In genomic region chr19:53102701-53103140, GRCh38 we compare ENCODE assay signal across 8 cellular contexts. TPM values are rescaled to one million over a fixed set of nuclear protein-coding genes. Genes with fewer than 3 reads are reported as not detected.
A peak's percentile ranks its signal among the peaks of the same experiment; 100 is the strongest.
DNase-seq lines count a peak whose midpoint lies in the region; ATAC-seq, FAIRE-seq and TF ChIP-seq lines count a peak whose summit lies in the region.
"Had no signal": no experiment of that assay in that cellular context is flagged by ENCODE, and none has a peak within 500 bp of the region (broad histone marks: within the 10 kb centered on the region; RNA-seq: fewer than 3 reads in every experiment).

No MANE protein-coding gene starts in this region.

- peaks cover 0 to 5% of the 10 kb centered on the region in 2 experiments; a peak in 1 of 5 replicates for H3K27me3 ChIP-seq in K562 (ENCODE audit: control insufficient read depth in 2 of 2, insufficient read depth in 2 of 2, low read length in 2 of 2)

- peak overlapping the region; percentile 87 to 95 for H3K9ac ChIP-seq in K562 (ENCODE audit: insufficient read depth in 1 of 2, low read depth in 2 of 2, low read length in 2 of 2)

- no peak for TF ChIP-seq RAD21 in K562 (CRISPR knock-in tag; conservative IDR thresholded peaks at IDR 0.05 in 1 of 2, IDR thresholded peaks at IDR 0.05 in 1 of 2)

- no peaks in the 10 kb centered on the region for H3K9me1 ChIP-seq in K562 (ENCODE audit: control insufficient read depth, insufficient read depth, low read length)

- peaks cover 3 to 20% (median 6%) of the 10 kb centered on the region in 3 donors for H3K36me3 Mint-ChIP-seq in immature natural killer cell

- peak overlapping the region; percentile 89 for H2AFZ ChIP-seq in K562 (ENCODE audit: low read depth, low read length)

- H3K4me1 Mint-ChIP-seq in immature natural killer cell, result peaks cover 44 to 46% of the 10 kb centered on the region in 2 donors

- FAIRE-seq in K562 (lab: Jason Lieb, UNC), result no peak
- FAIRE-seq: frontal cortex had no signal

- peaks cover 8% of the 10 kb centered on the region; the same call in 2 of the 3 replicates for H3K36me3 ChIP-seq in K562 (ENCODE audit: control insufficient read depth, insufficient read depth, low read length)

- no peak for TF ChIP-seq POLR2A in K562 (conservative IDR thresholded peaks at IDR 0.05)

- H3K4me3 Mint-ChIP-seq in immature natural killer cell, result peak overlapping the region; percentile 88 to 95 (median 91)

- peaks cover 51% of the 10 kb centered on the region for H3K79me2 ChIP-seq in K562 (ENCODE audit: control insufficient read depth, insufficient read depth, low read length)

- in situ Hi-C loops in K562 (cut with MboI), result no loop called here

- H3K9me3 Mint-ChIP-seq in immature natural killer cell, result no peaks in the 10 kb centered on the region

- no peak for TF ChIP-seq CTCF in K562 (IDR thresholded peaks at IDR 0.05 in 2 of 3, conservative IDR thresholded peaks at IDR 0.05 in 1 of 3; ENCODE audit: insufficient read depth in 2 of 3, low read depth in 1 of 3, low read length in 3 of 3)

- H3K4me1 ChIP-seq in K562 (replicated peaks in 1 of 2; ENCODE audit: control insufficient read depth in 2 of 2, insufficient read depth in 2 of 2, low read length in 2 of 2), result peaks cover 9 to 18% of the 10 kb centered on the region in 2 experiments; a peak in 4 of 5 replicates

- peak overlapping the region; percentile 91 for H3K4me2 ChIP-seq in K562 (ENCODE audit: insufficient read depth, low read length)

- peak overlapping the region; percentile 85 to 97 (median 94) for H3K27ac Mint-ChIP-seq in immature natural killer cell

- intact Hi-C loops in K562 (cut with micrococcal nuclease), result no loop called here

- peaks cover 3 to 14% (median 9%) of the 10 kb centered on the region in 3 donors for H3K27me3 Mint-ChIP-seq in immature natural killer cell (ENCODE audit: low read depth in 3 of 3)

- DNase-seq in SK-N-DZ (ENCODE audit: low spot score) (peak; percentile 1), K562 (ENCODE audit: extremely low read depth in 1 of 4, low spot score in 3 of 4) (peak in 3 of 4 experiments; percentile 30 to 57 (median 53)), immature natural killer cell (peak; percentile 24 to 37 (median 33)), putamen (ENCODE audit: low spot score) (no peak)
- peak; percentile 59 for DNase-seq in stimulated activated CD4-positive, alpha-beta T cell treated with anti-CD3 and anti-CD28 coated beads, Interleukin-15, amount 100 ng/mL, for 24 hours

- CTCF ChIA-PET in K562 (lab: Yijun Ruan, JAX; ENCODE audit: low intra/inter-chr PET ratio), result no interaction called here

- no TSS peak for BruUV-seq in K562 (replicated peaks; lab: Mats Ljungman, UMichigan)

- WGBS in K562 (ENCODE audit: insufficient coverage, low coverage, missing lambda C conversion rate), result under 1% methylated on average over 20 of the region's 28 CpGs

- H4K20me1 ChIP-seq in K562 (replicated peaks; ENCODE audit: control insufficient read depth, insufficient read depth, low read length), result 0 out of 2 replicates have a peak, but pooled peaks cover 4% of the 10 kb centered on the region

- POLR2A ChIA-PET in K562 (lab: Yijun Ruan, JAX), result interaction anchor here (1.1 to 1.2 kb wide), 2 partner anchors 9 to 17 kb away, joined by 3 read pairs; no protein-coding TSS in a partner anchor

- H3K27ac ChIP-seq in K562 (ENCODE audit: extremely low read depth, low read depth, low read length), result peak overlapping the region; percentile 88

- H3K9me3 ChIP-seq in K562 (replicated peaks; ENCODE audit: control insufficient read depth, insufficient read depth, low read depth, low read length), result no peaks in the 10 kb centered on the region

- peak overlapping the region; percentile 75 for H3K4me3 ChIP-seq in K562

- no peak for TF ChIP-seq EP300 in K562 (IDR thresholded peaks at IDR 0.05; ENCODE audit: low read length)

- peak; percentile 43 for ATAC-seq in GM18511 (IDR thresholded peaks at IDR 0.05; ENCODE audit: unreplicated experiment)
- ATAC-seq in HG02981 (IDR thresholded peaks at IDR 0.05; ENCODE audit: unreplicated experiment), result peak; percentile 18
- ATAC-seq in K562, result peak; percentile 67

RNA-seq across cellular contexts. Expression of gene ZNF160, which starts 0.5 kb away (rescaled TPM):
- 6.6 and 7.5 TPM in 2 replicates for polyA plus RNA-seq in SK-N-DZ (2014; cell fraction: cytosol; rRNA removed)
- polyA plus RNA-seq in SK-N-DZ (2014; cell fraction: nucleus; rRNA removed), result 8.3 and 15.6 TPM in 2 replicates
- 129 and 221 TPM in 2 replicates for total RNA-seq in K562 (2011; cell fraction: chromatin; rRNA removed; ENCODE audit: low replicate concordance)
- total RNA-seq in K562 (2011; cell fraction: nucleolus; rRNA removed), result 76.2 and 97.5 TPM in 2 replicates
- total RNA-seq in K562 (2011; cell fraction: nucleoplasm; rRNA removed), result 145 and 157 TPM in 2 replicates
- 8.7 and 12.0 TPM in 2 replicates for total RNA-seq in K562 (2014; rRNA removed)
- 17.6 and 19.1 TPM in 2 replicates for total RNA-seq in K562 (2014; rRNA removed; fragmentation: Illumina TruSeq; extraction: Trizol)
- total RNA-seq in K562 (2015; rRNA removed; fragmentation: Illumina TruSeq; extraction: Trizol), result 12.4 and 13.0 TPM in 2 replicates
- total RNA-seq in K562 (2021), result 11.6 and 11.8 TPM in 2 replicates
- 21.3 and 22.1 TPM in 2 replicates for polyA plus RNA-seq in K562 (2011; rRNA removed)
- 6.9 and 12.9 TPM in 2 replicates for polyA plus RNA-seq in K562 (2011; cell fraction: cytosol; rRNA removed)
- polyA plus RNA-seq in K562 (2011; cell fraction: nucleus; rRNA removed), result 34.0 and 38.4 TPM in 2 replicates
- polyA plus RNA-seq in K562 (2012), result 9.6 and 10.9 TPM in 2 replicates
- polyA plus RNA-seq in K562 (2014; fragmentation: Illumina TruSeq; extraction: Trizol), result 13.4 and 14.9 TPM in 2 replicates
- polyA plus RNA-seq in K562 (2014; fragmentation: Nextera tagmentation; extraction: Ambion mirVana), result 1 to 10 TPM; 3.6 to 7.5 TPM
- polyA plus RNA-seq in K562 (2014; rRNA removed), result 7.3 and 10.3 TPM in 2 replicates
- polyA minus RNA-seq in K562 (2011; rRNA and poly(A)+ RNA removed), result 46.8 and 49.8 TPM in 2 replicates
- polyA minus RNA-seq in K562 (2011; cell fraction: cytosol; rRNA and poly(A)+ RNA removed), result 16.9 and 19.5 TPM in 2 replicates
- 31.4 and 44.3 TPM in 2 replicates for polyA minus RNA-seq in K562 (2011; cell fraction: nucleus; rRNA and poly(A)+ RNA removed)
- polyA plus RNA-seq in immature natural killer cell, result 10 to 100 TPM in 2 of 3 donors, 1 to 10 TPM in 1; 8.5 to 25.3 (median 13.9) TPM

RNA-seq across cellular contexts. Expression of gene ZNF415, which starts 30.0 kb away (rescaled TPM):
- polyA plus RNA-seq in SK-N-DZ (2014; cell fraction: cytosol; rRNA removed), result 4.6 and 6.0 TPM in 2 replicates
- 4.7 and 8.6 TPM in 2 replicates for polyA plus RNA-seq in SK-N-DZ (2014; cell fraction: nucleus; rRNA removed)
- 0.69 and 0.90 TPM in 2 replicates for total RNA-seq in K562 (2011; cell fraction: chromatin; rRNA removed; ENCODE audit: low replicate concordance)
- 0.13 and 0.33 TPM in 2 replicates for total RNA-seq in K562 (2011; cell fraction: nucleolus; rRNA removed)
- total RNA-seq in K562 (2011; cell fraction: nucleoplasm; rRNA removed), result 0.59 TPM in 1 of 2 replicates, not detected in the other
- total RNA-seq in K562 (2014; rRNA removed), result 0.16 TPM in 1 of 2 replicates, not detected in the other
- total RNA-seq in K562 (2014; rRNA removed; fragmentation: Illumina TruSeq; extraction: Trizol), result 0.10 and 0.18 TPM in 2 replicates
- total RNA-seq in K562 (2015; rRNA removed; fragmentation: Illumina TruSeq; extraction: Trizol), result 0.14 and 0.30 TPM in 2 replicates
- 0.44 and 0.45 TPM in 2 replicates for total RNA-seq in K562 (2021)
- polyA plus RNA-seq in K562 (2011; rRNA removed), result 0.14 and 0.34 TPM in 2 replicates
- 0.35 TPM in 1 of 2 replicates, not detected in the other for polyA plus RNA-seq in K562 (2011; cell fraction: cytosol; rRNA removed)
- 0.13 and 0.20 TPM in 2 replicates for polyA plus RNA-seq in K562 (2011; cell fraction: nucleus; rRNA removed)
- 0.08 TPM in 2 replicates for polyA plus RNA-seq in K562 (2012)
- 0.11 and 0.12 TPM in 2 replicates for polyA plus RNA-seq in K562 (2014; fragmentation: Illumina TruSeq; extraction: Trizol)
- under 1 TPM in 1 of 2 experiments, not detected in 1; 0.06 TPM for polyA plus RNA-seq in K562 (2014; fragmentation: Nextera tagmentation; extraction: Ambion mirVana)
- 0.82 TPM in 1 of 2 replicates, not detected in the other for polyA plus RNA-seq in K562 (2014; rRNA removed)
- polyA minus RNA-seq in K562 (2011; rRNA and poly(A)+ RNA removed), result 0.28 and 0.45 TPM in 2 replicates
- not detected in 2 replicates for polyA minus RNA-seq in K562 (2011; cell fraction: cytosol; rRNA and poly(A)+ RNA removed)
- 0.33 TPM in 1 of 2 replicates, not detected in the other for polyA minus RNA-seq in K562 (2011; cell fraction: nucleus; rRNA and poly(A)+ RNA removed)
- polyA plus RNA-seq in immature natural killer cell, result 1 to 10 TPM; 3.1 to 7.3 (median 6.0) TPM

RNA-seq across cellular contexts. Expression of gene ZNF347, which starts 56.1 kb away (rescaled TPM):
- 3.0 and 3.4 TPM in 2 replicates for polyA plus RNA-seq in SK-N-DZ (2014; cell fraction: cytosol; rRNA removed)
- polyA plus RNA-seq in SK-N-DZ (2014; cell fraction: nucleus; rRNA removed), result 3.2 and 4.0 TPM in 2 replicates
- total RNA-seq in K562 (2011; cell fraction: chromatin; rRNA removed; ENCODE audit: low replicate concordance), result 31.0 and 74.9 TPM in 2 replicates
- 14.5 and 15.5 TPM in 2 replicates for total RNA-seq in K562 (2011; cell fraction: nucleolus; rRNA removed)
- 28.6 and 31.9 TPM in 2 replicates for total RNA-seq in K562 (2011; cell fraction: nucleoplasm; rRNA removed)
- 3.8 and 5.0 TPM in 2 replicates for total RNA-seq in K562 (2014; rRNA removed)
- 14.6 and 15.7 TPM in 2 replicates for total RNA-seq in K562 (2014; rRNA removed; fragmentation: Illumina TruSeq; extraction: Trizol)
- 9.1 TPM in 2 replicates for total RNA-seq in K562 (2015; rRNA removed; fragmentation: Illumina TruSeq; extraction: Trizol)
- total RNA-seq in K562 (2021), result 7.4 and 8.8 TPM in 2 replicates
- polyA plus RNA-seq in K562 (2011; rRNA removed), result 4.6 and 9.2 TPM in 2 replicates
- polyA plus RNA-seq in K562 (2011; cell fraction: cytosol; rRNA removed), result 1.8 and 1.9 TPM in 2 replicates
- 3.7 and 5.8 TPM in 2 replicates for polyA plus RNA-seq in K562 (2011; cell fraction: nucleus; rRNA removed)
- polyA plus RNA-seq in K562 (2012), result 3.7 and 4.9 TPM in 2 replicates
- polyA plus RNA-seq in K562 (2014; fragmentation: Illumina TruSeq; extraction: Trizol), result 6.6 and 7.1 TPM in 2 replicates
- polyA plus RNA-seq in K562 (2014; fragmentation: Nextera tagmentation; extraction: Ambion mirVana), result 1 to 10 TPM; 3.5 to 5.2 TPM
- 5.3 and 5.5 TPM in 2 replicates for polyA plus RNA-seq in K562 (2014; rRNA removed)
- 20.0 and 20.5 TPM in 2 replicates for polyA minus RNA-seq in K562 (2011; rRNA and poly(A)+ RNA removed)
- polyA minus RNA-seq in K562 (2011; cell fraction: cytosol; rRNA and poly(A)+ RNA removed), result 4.6 and 9.3 TPM in 2 replicates
- 5.5 and 9.7 TPM in 2 replicates for polyA minus RNA-seq in K562 (2011; cell fraction: nucleus; rRNA and poly(A)+ RNA removed)
- 1 to 10 TPM; 2.1 to 9.2 (median 3.2) TPM for polyA plus RNA-seq in immature natural killer cell

RNA-seq across cellular contexts. Expression of gene ERVV-2, which starts 58.2 kb away (rescaled TPM):
- not detected in 2 replicates for polyA plus RNA-seq in SK-N-DZ (2014; cell fraction: cytosol; rRNA removed)
- polyA plus RNA-seq in SK-N-DZ (2014; cell fraction: nucleus; rRNA removed), result not detected in 2 replicates
- total RNA-seq in K562 (2011; cell fraction: chromatin; rRNA removed; ENCODE audit: low replicate concordance), result 0.42 TPM in 1 of 2 replicates, not detected in the other
- 0.17 TPM in 1 of 2 replicates, not detected in the other for total RNA-seq in K562 (2011; cell fraction: nucleolus; rRNA removed)
- total RNA-seq in K562 (2011; cell fraction: nucleoplasm; rRNA removed), result 0.44 and 0.61 TPM in 2 replicates
- total RNA-seq in K562 (2014; rRNA removed) (not detected in 2 replicates), K562 (2014; rRNA removed; fragmentation: Illumina TruSeq; extraction: Trizol) (0.07 TPM in 1 of 2 replicates, not detected in the other), K562 (2015; rRNA removed; fragmentation: Illumina TruSeq; extraction: Trizol) (0.07 TPM in 1 of 2 replicates, not detected in the other), K562 (2021) (0.07 TPM in 1 of 2 replicates, not detected in the other)
- polyA plus RNA-seq in K562 (2011; rRNA removed) (0.07 and 0.08 TPM in 2 replicates), K562 (2014; fragmentation: Illumina TruSeq; extraction: Trizol) (0.07 TPM in 1 of 2 replicates, not detected in the other), K562 (2014; fragmentation: Nextera tagmentation; extraction: Ambion mirVana) (not detected), K562 (2014; rRNA removed) (not detected in 2 replicates), immature natural killer cell (not detected)
- 0.06 and 0.12 TPM in 2 replicates for polyA plus RNA-seq in K562 (2011; cell fraction: cytosol; rRNA removed)
- 0.06 and 0.09 TPM in 2 replicates for polyA plus RNA-seq in K562 (2011; cell fraction: nucleus; rRNA removed)
- 0.05 and 0.10 TPM in 2 replicates for polyA plus RNA-seq in K562 (2012)
- not detected in 2 replicates for polyA minus RNA-seq in K562 (2011; rRNA and poly(A)+ RNA removed)
- polyA minus RNA-seq in K562 (2011; cell fraction: cytosol; rRNA and poly(A)+ RNA removed), result not detected in 2 replicates
- not detected in 2 replicates for polyA minus RNA-seq in K562 (2011; cell fraction: nucleus; rRNA and poly(A)+ RNA removed)
- total RNA-seq: frontal cortex had no signal
